In the genomic region with DNA sequence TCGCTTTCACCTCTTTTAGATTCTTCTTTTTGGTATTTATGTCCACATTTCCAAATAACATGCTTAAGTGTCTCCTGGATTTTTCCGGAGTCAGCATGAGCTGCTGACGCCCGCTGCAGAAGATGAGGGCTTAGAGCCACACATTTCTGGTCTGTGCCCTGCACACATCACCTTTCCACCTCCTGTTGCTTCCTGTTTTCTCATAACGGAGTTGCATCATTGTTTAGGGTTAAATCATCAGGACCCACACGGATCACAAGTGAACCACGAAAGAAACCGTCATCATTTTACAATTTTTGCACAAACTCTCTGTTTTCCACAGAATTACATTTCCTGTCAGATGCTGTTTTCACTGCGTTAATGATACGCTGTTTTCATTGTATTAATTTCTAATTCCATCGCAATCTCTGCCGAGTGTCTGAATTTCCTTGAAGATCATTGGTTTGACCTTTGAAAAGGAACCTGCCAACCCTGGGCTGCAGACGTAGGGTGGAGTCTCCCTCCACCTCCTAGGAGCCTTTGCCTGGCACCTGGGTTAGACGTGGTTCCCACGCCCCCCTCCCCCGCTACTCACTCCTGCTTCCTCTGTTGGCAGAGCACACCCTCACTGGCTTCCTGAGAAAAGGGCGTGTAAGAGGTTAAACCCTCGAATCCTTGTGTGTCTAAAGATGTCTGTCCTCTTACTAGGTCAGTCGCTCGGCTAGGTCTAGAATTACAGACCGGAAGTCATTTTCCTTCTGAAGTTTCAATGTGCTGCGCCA, we compare ENCODE assay signal across 17 cellular contexts.
A peak's percentile ranks its signal among the peaks of the same experiment; 100 is the strongest.
DNase-seq lines count a peak whose midpoint lies in the region; ATAC-seq and TF ChIP-seq lines count a peak whose summit lies in the region.
"Had no signal": no experiment of that assay in that cellular context is flagged by ENCODE, and none has a peak within 500 bp of the region (broad histone marks: within the 10 kb centered on the region; RNA-seq: fewer than 3 reads in every experiment).

No MANE protein-coding gene starts in this region.

- no peak for ATAC-seq in CD4-positive, alpha-beta T cell (ENCODE audit: poor library complexity)
- ATAC-seq in activated T-helper 17 cell treated with anti-CD3 and anti-CD28 coated beads, Interleukin-2, amount 50 U/mL, for 72 hours (replicated peaks), result peak; percentile 45
- ATAC-seq in naive thymus-derived CD4-positive, alpha-beta T cell, result no peak
- ATAC-seq in GM18873 (IDR thresholded peaks at IDR 0.05; ENCODE audit: low FRiP score, unreplicated experiment), result no peak
- ATAC-seq: heart left ventricle had no signal

- H3K36me3 ChIP-seq in naive thymus-derived CD4-positive, alpha-beta T cell (ENCODE audit: control insufficient read depth in 2 of 3, insufficient read depth in 3 of 3, low read length in 3 of 3), result peaks cover 30 to 99% (median 67%) of the 10 kb centered on the region in 3 experiments
- peaks cover 18 to 96% (median 53%) of the 10 kb centered on the region in 4 donors for H3K36me3 ChIP-seq in sigmoid colon

- no peak overlapping the region for H3K27ac ChIP-seq in CD4-positive, alpha-beta T cell (ENCODE audit: low read depth, low read length)
- no peak overlapping the region for H3K27ac ChIP-seq in naive thymus-derived CD4-positive, alpha-beta T cell (ENCODE audit: low read depth, low read length)
- H3K27ac ChIP-seq in sigmoid colon, result no peak overlapping the region
- H3K27ac ChIP-seq: GM23248, heart left ventricle, thyroid gland had no signal

- H3K36me3 Mint-ChIP-seq in CD4-positive, alpha-beta T cell (ENCODE audit: low read depth), result peaks cover 93% of the 10 kb centered on the region
- peaks cover 100% of the 10 kb centered on the region for H3K36me3 Mint-ChIP-seq in activated T-helper 17 cell treated with anti-CD3 and anti-CD28 coated beads, Interleukin-2, amount 50 U/mL, for 72 hours (ENCODE audit: low read depth)
- peaks cover 29 to 73% (median 58%) of the 10 kb centered on the region in 5 donors for H3K36me3 Mint-ChIP-seq in naive thymus-derived CD4-positive, alpha-beta T cell

- WGBS in sigmoid colon, 2 donors, result 84 to 85% methylated on average over 22 of the region's 22 CpGs

- no peaks in the 10 kb centered on the region for H3K27me3 ChIP-seq in CD4-positive, alpha-beta T cell (ENCODE audit: control insufficient read depth, insufficient read depth, low read length)
- no peaks in the 10 kb centered on the region for H3K27me3 ChIP-seq in naive thymus-derived CD4-positive, alpha-beta T cell (ENCODE audit: control insufficient read depth in 2 of 2, insufficient read depth in 2 of 2, low read length in 2 of 2)
- no peaks in the 10 kb centered on the region for H3K27me3 ChIP-seq in sigmoid colon
- H3K27me3 ChIP-seq: heart left ventricle, thyroid gland had no signal

- no peaks in the 10 kb centered on the region for H3K4me1 Mint-ChIP-seq in CD4-positive, alpha-beta T cell (ENCODE audit: low read depth)
- H3K4me1 Mint-ChIP-seq in activated T-helper 17 cell treated with anti-CD3 and anti-CD28 coated beads, Interleukin-2, amount 50 U/mL, for 72 hours, result peaks cover 15% of the 10 kb centered on the region
- peaks cover 0 to 48% (median 12%) of the 10 kb centered on the region in 7 donors for H3K4me1 Mint-ChIP-seq in naive thymus-derived CD4-positive, alpha-beta T cell
- H3K4me1 Mint-ChIP-seq: IgD-negative memory B cell had no signal

- POLR2A ChIA-PET in CD4-positive, alpha-beta T cell (lab: Charles Lee), result no interaction called here
- POLR2A ChIA-PET in naive thymus-derived CD4-positive, alpha-beta T cell (lab: Charles Lee), result no interaction called here

- H3K9me3 Mint-ChIP-seq in CD4-positive, alpha-beta T cell, result no peaks in the 10 kb centered on the region
- H3K9me3 Mint-ChIP-seq in activated T-helper 17 cell treated with anti-CD3 and anti-CD28 coated beads, Interleukin-2, amount 50 U/mL, for 72 hours, result no peaks in the 10 kb centered on the region
- no peaks in the 10 kb centered on the region for H3K9me3 Mint-ChIP-seq in naive thymus-derived CD4-positive, alpha-beta T cell
- H3K9me3 Mint-ChIP-seq: IgD-negative memory B cell had no signal

- no peak for TF ChIP-seq POLR2A in sigmoid colon (IDR thresholded peaks at IDR 0.05)

- TF ChIP-seq CTCF in CD4-positive, alpha-beta T cell (IDR thresholded peaks at IDR 0.05), result no peak
- TF ChIP-seq CTCF in sigmoid colon (IDR thresholded peaks at IDR 0.05), result no peak

- no peak for DNase-seq in CD4-positive, alpha-beta T cell
- peak; percentile 21 for DNase-seq in CMK (ENCODE audit: low read depth)
- DNase-seq in naive thymus-derived CD4-positive, alpha-beta T cell, result no peak
- DNase-seq in sigmoid colon, result no peak
- no peak for DNase-seq in GM19240 (ENCODE audit: insufficient read length, low spot score)
- DNase-seq: DMS153, GM23248, heart left ventricle, NCI-H1048, NCI-H69, thyroid gland had no signal

- H3K4me3 Mint-ChIP-seq in CD4-positive, alpha-beta T cell, result no peak overlapping the region
- no peak overlapping the region for H3K4me3 Mint-ChIP-seq in activated T-helper 17 cell treated with anti-CD3 and anti-CD28 coated beads, Interleukin-2, amount 50 U/mL, for 72 hours
- peak overlapping the region in 1 of 10 donors; percentile 17 for H3K4me3 Mint-ChIP-seq in naive thymus-derived CD4-positive, alpha-beta T cell
- H3K4me3 Mint-ChIP-seq: IgD-negative memory B cell had no signal

- no peaks in the 10 kb centered on the region for H3K4me1 ChIP-seq in naive thymus-derived CD4-positive, alpha-beta T cell (ENCODE audit: control insufficient read depth in 2 of 2, insufficient read depth in 2 of 2, low read length in 2 of 2)
- H3K4me1 ChIP-seq in sigmoid colon, result no peaks in the 10 kb centered on the region
- H3K4me1 ChIP-seq: heart left ventricle, thyroid gland had no signal

- H3K4me3 ChIP-seq in naive thymus-derived CD4-positive, alpha-beta T cell (ENCODE audit: low read length), result no peak overlapping the region
- no peak overlapping the region for H3K4me3 ChIP-seq in sigmoid colon
- H3K4me3 ChIP-seq: GM23248, heart left ventricle, lung, smooth muscle cell, thyroid gland had no signal

- H3K27me3 Mint-ChIP-seq in CD4-positive, alpha-beta T cell, result no peaks in the 10 kb centered on the region
- H3K27me3 Mint-ChIP-seq in activated T-helper 17 cell treated with anti-CD3 and anti-CD28 coated beads, Interleukin-2, amount 50 U/mL, for 72 hours, result no peaks in the 10 kb centered on the region
- H3K27me3 Mint-ChIP-seq in naive thymus-derived CD4-positive, alpha-beta T cell, result no peaks in the 10 kb centered on the region
- H3K27me3 Mint-ChIP-seq: IgD-negative memory B cell, progenitor cell of endocrine pancreas had no signal

- TF ChIP-seq EP300 in sigmoid colon (IDR thresholded peaks at IDR 0.05), result no peak

- intact Hi-C loops in CD4-positive, alpha-beta T cell (cut with DNase I, micrococcal nuclease), result no loop called here
- intact Hi-C loops in naive thymus-derived CD4-positive, alpha-beta T cell (cut with micrococcal nuclease), result no loop called here
- intact Hi-C loops in sigmoid colon (cut with DNase I), result no loop called here

- H3K27ac Mint-ChIP-seq in CD4-positive, alpha-beta T cell, result peak overlapping the region; percentile 51
- H3K27ac Mint-ChIP-seq in activated T-helper 17 cell treated with anti-CD3 and anti-CD28 coated beads, Interleukin-2, amount 50 U/mL, for 72 hours, result peak overlapping the region; percentile 78
- peak overlapping the region in 7 of 9 donors; percentile 9 to 64 (median 56) for H3K27ac Mint-ChIP-seq in naive thymus-derived CD4-positive, alpha-beta T cell
- H3K27ac Mint-ChIP-seq: progenitor cell of endocrine pancreas had no signal

- CTCF ChIA-PET in CD4-positive, alpha-beta T cell (lab: Charles Lee), result no interaction called here
- CTCF ChIA-PET in naive thymus-derived CD4-positive, alpha-beta T cell (lab: Charles Lee), result no interaction called here

- H3K9me3 ChIP-seq in CD4-positive, alpha-beta T cell (ENCODE audit: control insufficient read depth, low read length), result no peaks in the 10 kb centered on the region
- H3K9me3 ChIP-seq in naive thymus-derived CD4-positive, alpha-beta T cell (ENCODE audit: control insufficient read depth in 2 of 3, low read length in 3 of 3), result no peaks in the 10 kb centered on the region
- no peaks in the 10 kb centered on the region for H3K9me3 ChIP-seq in sigmoid colon
- H3K9me3 ChIP-seq: heart left ventricle, thyroid gland had no signal
